ENCODE assay signal across 1 cellular context in genomic region chr16:18789850-18790706, GRCh38.
TF ChIP-seq lines count a peak whose summit lies in the region.

RPS15A (minus strand) TSS chr16:18790334; CDS start chr16:18789113, 1,221 bp downstream.

TF ChIP-seq in K562, 482 proteins besides CTCF, POLR2A, EP300 and RAD21 (continued from another document and continues in another):
- TF ChIP-seq PRDM10 (IDR thresholded peaks at IDR 0.05; ENCODE audit: partially characterized antibody): peak; percentile 5
- no peak for TF ChIP-seq PCBP2 (IDR thresholded peaks at IDR 0.05; ENCODE audit: low read depth, low read length, poor library complexity, severe bottlenecking)
- no peak for TF ChIP-seq TFE3 (CRISPR knock-in tag; IDR thresholded peaks at IDR 0.05)
- no peak for TF ChIP-seq SETDB1 (IDR thresholded peaks at IDR 0.05; ENCODE audit: low read length)
- peak; percentile 45; the same call in 1 of the 2 replicates for TF ChIP-seq CREB1 (IDR thresholded peaks at IDR 0.05)
- TF ChIP-seq CREB1 (CRISPR knock-in tag; IDR thresholded peaks at IDR 0.05): peak; percentile 76; the same call in 1 of the 2 replicates
- 0 out of 2 replicates have a peak, but pooled peaks have one; percentile 10 for TF ChIP-seq ZNF239 (CRISPR knock-in tag; IDR thresholded peaks at IDR 0.05)
- TF ChIP-seq MEF2D (tag; conservative IDR thresholded peaks at IDR 0.05; ENCODE audit: low read depth): no peak
- no peak for TF ChIP-seq CAMTA2 (CRISPR knock-in tag; conservative IDR thresholded peaks at IDR 0.05)
- TF ChIP-seq TSC22D4 (tag; IDR thresholded peaks at IDR 0.05): no peak
- peak; percentile 67 for TF ChIP-seq FOXM1 (IDR thresholded peaks at IDR 0.05; ENCODE audit: low read depth)
- 0 out of 2 replicates have a peak, but pooled peaks have one; percentile 63 for TF ChIP-seq FOXM1 (CRISPR knock-in tag; IDR thresholded peaks at IDR 0.05; ENCODE audit: low read depth)
- TF ChIP-seq SIRT6 (IDR thresholded peaks at IDR 0.05; ENCODE audit: low read depth, low read length): no peak
- TF ChIP-seq WHSC1 (IDR thresholded peaks at IDR 0.05; ENCODE audit: low read length): no peak
- peak; percentile 58; the same call in 1 of the 2 replicates for TF ChIP-seq ZNF165 (CRISPR knock-in tag; IDR thresholded peaks at IDR 0.05; ENCODE audit: borderline replicate concordance)
- no peak for TF ChIP-seq THRAP3 (IDR thresholded peaks at IDR 0.05; ENCODE audit: borderline replicate concordance)
- TF ChIP-seq BCOR (IDR thresholded peaks at IDR 0.05): no peak; the same call in 1 of the 2 replicates
- no peak for TF ChIP-seq ZFP30 (CRISPR knock-in tag; IDR thresholded peaks at IDR 0.05; ENCODE audit: borderline replicate concordance)
- no peak for TF ChIP-seq KAT2B (IDR thresholded peaks at IDR 0.05; ENCODE audit: low read depth, low read length)
- TF ChIP-seq CLOCK (CRISPR knock-in tag; IDR thresholded peaks at IDR 0.05; ENCODE audit: borderline replicate concordance): no peak
- no peak for TF ChIP-seq GABPB2 (CRISPR knock-in tag; conservative IDR thresholded peaks at IDR 0.05)
- no peak for TF ChIP-seq ZNF407 (IDR thresholded peaks at IDR 0.05; ENCODE audit: low read depth)
- peak; percentile 78 for TF ChIP-seq PCBP1 (IDR thresholded peaks at IDR 0.05; ENCODE audit: low read depth, low read length, poor library complexity, severe bottlenecking)
- no peak; the same call in 1 of the 2 replicates for TF ChIP-seq DIDO1 (tag; IDR thresholded peaks at IDR 0.05; ENCODE audit: low read depth)
- no peak for TF ChIP-seq MCM7 (IDR thresholded peaks at IDR 0.05)
- TF ChIP-seq MTA2 (IDR thresholded peaks at IDR 0.05; ENCODE audit: low read depth): no peak
- TF ChIP-seq GTF2E2 (tag; IDR thresholded peaks at IDR 0.05): peak; percentile 94
- no peak for TF ChIP-seq STAT5B (CRISPR knock-in tag; IDR thresholded peaks at IDR 0.05)
- 0 out of 2 replicates have a peak, but pooled peaks have one; percentile 24 for TF ChIP-seq PRMT5 (CRISPR knock-in tag; IDR thresholded peaks at IDR 0.05)
- no peak for TF ChIP-seq ZNF184 (CRISPR knock-in tag; IDR thresholded peaks at IDR 0.05)
- no peak for TF ChIP-seq ZNF764 (CRISPR knock-in tag; IDR thresholded peaks at IDR 0.05; ENCODE audit: low read depth)
- TF ChIP-seq PKNOX1 (IDR thresholded peaks at IDR 0.05): peak; percentile 43; the same call in 1 of the 2 replicates
- no peak for TF ChIP-seq ZNF717 (CRISPR knock-in tag; IDR thresholded peaks at IDR 0.05)
- TF ChIP-seq LARP7 (IDR thresholded peaks at IDR 0.05): no peak
- no peak for TF ChIP-seq ARID2 (IDR thresholded peaks at IDR 0.05)
- peak; percentile 96 for TF ChIP-seq FIP1L1 (IDR thresholded peaks at IDR 0.05; ENCODE audit: low read depth, low read length, poor library complexity, severe bottlenecking)
- TF ChIP-seq HDAC3 (IDR thresholded peaks at IDR 0.05; ENCODE audit: borderline replicate concordance, partially characterized antibody): no peak
- no peak for TF ChIP-seq HNRNPH1 (optimal IDR thresholded peaks at IDR 0.05; ENCODE audit: low read depth, low read length)
- no peak for TF ChIP-seq ELF2 (CRISPR knock-in tag; IDR thresholded peaks at IDR 0.05)
- TF ChIP-seq KLF10 (CRISPR knock-in tag; IDR thresholded peaks at IDR 0.05): no peak
- peak; percentile 42 to 85; a peak in 1 of 4 replicates for TF ChIP-seq MLX (CRISPR knock-in tag; conservative IDR thresholded peaks at IDR 0.05)
- no peak for TF ChIP-seq MEF2A (IDR thresholded peaks at IDR 0.05; ENCODE audit: control insufficient read depth, low read depth, low read length)
- TF ChIP-seq ZNF707 (CRISPR knock-in tag; conservative IDR thresholded peaks at IDR 0.05): no peak
- no peak for TF ChIP-seq ZNF507 (tag; conservative IDR thresholded peaks at IDR 0.05)
- no peak for TF ChIP-seq ZNF253 (CRISPR knock-in tag; conservative IDR thresholded peaks at IDR 0.05)
- no peak for TF ChIP-seq DNMT1 (IDR thresholded peaks at IDR 0.05)
- TF ChIP-seq KLF1 (tag; IDR thresholded peaks at IDR 0.05): no peak
